ENCODE assay signal across 8 cellular contexts in genomic region chr20:45436732-45437485, GRCh38. TPM values are rescaled to one million over a fixed set of nuclear protein-coding genes. Genes with fewer than 3 reads are reported as not detected.
DNase-seq lines count a peak whose midpoint lies in the region; ATAC-seq, FAIRE-seq and TF ChIP-seq lines count a peak whose summit lies in the region.

No MANE protein-coding gene starts in this region.

- H3K36me3 ChIP-seq in endothelial cell of umbilical vein (ENCODE audit: control insufficient read depth in 2 of 2, extremely low read depth in 1 of 2, insufficient read depth in 2 of 2, low read length in 2 of 2) = no peaks in the 10 kb centered on the region

- no peaks in the 10 kb centered on the region for H3K9me3 ChIP-seq in endothelial cell of umbilical vein (replicated peaks; ENCODE audit: control insufficient read depth, insufficient read depth, low read length)

- H3K4me1 ChIP-seq in endothelial cell of umbilical vein (ENCODE audit: control insufficient read depth, extremely low read depth, insufficient read depth, low read length) = peaks cover 6% of the 10 kb centered on the region

- peak; percentile 83 for FAIRE-seq in endothelial cell of umbilical vein (lab: Jason Lieb, UNC)

- peak overlapping the region; percentile 10; the same call in 1 of the 2 replicates for H3K27ac ChIP-seq in HL-60 (replicated peaks)
- no peak overlapping the region for H3K27ac ChIP-seq in endothelial cell of umbilical vein (ENCODE audit: insufficient read depth, low read depth, low read length)

- DNase-seq in AML-193 (lab: John Stamatoyannopoulos, UW) (peak; percentile 57 to 70), HL-60 (ENCODE audit: low read depth in 1 of 2, low spot score in 1 of 2) (peak in 1 of 2 experiments; percentile 79), NK-92 (lab: John Stamatoyannopoulos, UW; ENCODE audit: unreplicated experiment) (peak; percentile 46), endothelial cell of umbilical vein (ENCODE audit: low read depth, low spot score) (peak; percentile 85), midbrain (lab: John Stamatoyannopoulos, UW) (peak; percentile 93)
- DNase-seq in activated CD8-positive, alpha-beta memory T cell treated with anti-CD3 and anti-CD28 coated beads, Interleukin-2, amount 50 U/mL, for 4 hours = peak; percentile 91
- peak; percentile 71 to 76 for DNase-seq in stimulated activated CD8-positive, alpha-beta memory T cell treated with anti-CD3 and anti-CD28 coated beads, Interleukin-15, amount 100 ng/mL, for 4 hours (ENCODE audit: low read depth in 2 of 2)

- BruUV-seq in endothelial cell of umbilical vein (replicated peaks; lab: Mats Ljungman, UMichigan) = no TSS peak

- POLR2A ChIA-PET in endothelial cell of umbilical vein (lab: Charles Lee) = interaction anchor here (0.6 to 2.2 kb wide), 6 partner anchors 13 to 334 kb away, joined by 3 to 6 read pairs (median 3); partner anchors contain the start of gene SYS1

- TF ChIP-seq CTCF in HL-60 (IDR thresholded peaks at IDR 0.05; ENCODE audit: insufficient read depth, low read length) (peak; percentile 82), endothelial cell of umbilical vein (IDR thresholded peaks at IDR 0.05; ENCODE audit: extremely low read depth in 1 of 2, insufficient read depth in 1 of 2, low read depth in 1 of 2, low read length in 2 of 2) (peak; percentile 92 to 96)

- no peaks in the 10 kb centered on the region for H3K27me3 ChIP-seq in HL-60 (ENCODE audit: insufficient read depth, poor library complexity, severe bottlenecking)
- no peaks in the 10 kb centered on the region for H3K27me3 ChIP-seq in endothelial cell of umbilical vein (ENCODE audit: control insufficient read depth in 2 of 2, insufficient read depth in 2 of 2, low read length in 2 of 2)

- CTCF ChIA-PET in endothelial cell of umbilical vein (lab: Charles Lee) = interaction anchor here (0.7 to 12.5 kb wide), 47 partner anchors 8 to 393 kb away, joined by 3 to 416 read pairs (median 7); partner anchors contain the start of genes PIGT, RBPJL, SDC4 and SYS1

- peak overlapping the region; percentile 88 for H3K4me2 ChIP-seq in endothelial cell of umbilical vein (ENCODE audit: insufficient read depth, low read length)

- dilution Hi-C loops in endothelial cell of umbilical vein (cut with MboI; ENCODE audit: extremely low pct_ligation_motif_present, low sequenced_read_pairs) = no loop called here

- no peaks in the 10 kb centered on the region for H3K9me1 ChIP-seq in endothelial cell of umbilical vein (replicated peaks; ENCODE audit: control insufficient read depth, extremely low read depth, insufficient read depth, low read length)

- intact Hi-C loops in endothelial cell of umbilical vein (cut with micrococcal nuclease) = loop anchor here (1.0 kb wide), 6 partner anchors 21 to 334 kb away; partner anchors contain the start of genes PIGT and SYS1

- TF ChIP-seq POLR2A in endothelial cell of umbilical vein (IDR thresholded peaks at IDR 0.05; ENCODE audit: low read depth, low read length) = no peak

- peak; percentile 66 for ATAC-seq in GM19035 (IDR thresholded peaks at IDR 0.05; ENCODE audit: unreplicated experiment)

- H3K4me3 ChIP-seq in HL-60 (replicated peaks; ENCODE audit: insufficient read depth, low read length) (peak overlapping the region; percentile 40), endothelial cell of umbilical vein (replicated peaks in 1 of 3; ENCODE audit: insufficient read depth in 1 of 3, low read depth in 1 of 3, low read length in 3 of 3) (peak overlapping the region; percentile 42 to 71 (median 52))

- H3K9ac ChIP-seq in endothelial cell of umbilical vein (replicated peaks; ENCODE audit: extremely low read depth, insufficient read depth, low read length) = peak overlapping the region; percentile 75

- H3K79me2 ChIP-seq in endothelial cell of umbilical vein (ENCODE audit: control insufficient read depth, insufficient read depth, low read length) = no peaks in the 10 kb centered on the region

- no peaks in the 10 kb centered on the region for H4K20me1 ChIP-seq in endothelial cell of umbilical vein (replicated peaks; ENCODE audit: control insufficient read depth, extremely low read depth, insufficient read depth, low read length)

- peak overlapping the region; percentile 86 for H2AFZ ChIP-seq in endothelial cell of umbilical vein (ENCODE audit: low read depth, low read length)

TF ChIP-seq in endothelial cell of umbilical vein, 7 proteins besides CTCF, POLR2A, EP300 and RAD21:
- TF ChIP-seq MAX (IDR thresholded peaks at IDR 0.05; ENCODE audit: insufficient read depth, insufficient read length) = no peak
- no peak for TF ChIP-seq MYC (IDR thresholded peaks at IDR 0.05; ENCODE audit: low read depth, low read length)
- TF ChIP-seq FOS (IDR thresholded peaks at IDR 0.05; ENCODE audit: borderline replicate concordance, insufficient read depth, low read length) = no peak
- TF ChIP-seq EZH2 (IDR thresholded peaks at IDR 0.05; ENCODE audit: borderline replicate concordance, low read depth, low read length, severe bottlenecking) = no peak
- TF ChIP-seq JUN (IDR thresholded peaks at IDR 0.05; ENCODE audit: borderline replicate concordance, insufficient read depth, insufficient read length, low read depth) = no peak
- TF ChIP-seq POLR2AphosphoS5 (IDR thresholded peaks at IDR 0.05; ENCODE audit: insufficient read depth, low read depth, low read length) = no peak
- TF ChIP-seq GATA2 (IDR thresholded peaks at IDR 0.05; ENCODE audit: insufficient read depth, insufficient read length, low read depth, low read length) = no peak
TF ChIP-seq in endothelial cell of umbilical vein: peak in this region for 0.

RNA-seq across cellular contexts. Expression of gene PIGT, which starts 21.0 kb away (rescaled TPM):
- total RNA-seq in endothelial cell of umbilical vein = 92.7 and 96.8 TPM in 2 replicates
- polyA plus RNA-seq in endothelial cell of umbilical vein = 143 and 162 TPM in 2 replicates
- 110 and 116 TPM in 2 replicates for polyA plus RNA-seq in endothelial cell of umbilical vein (2011; cell fraction: cytosol; rRNA removed)
- 75.5 and 86.2 TPM in 2 replicates for polyA plus RNA-seq in endothelial cell of umbilical vein (2011; cell fraction: nucleus; rRNA removed)
- 85.7 and 98.7 TPM in 2 replicates for polyA plus RNA-seq in endothelial cell of umbilical vein (2012)
- 70.6 and 79.1 TPM in 2 replicates for polyA minus RNA-seq in endothelial cell of umbilical vein
- polyA minus RNA-seq in endothelial cell of umbilical vein (2011; cell fraction: cytosol; rRNA and poly(A)+ RNA removed) = 50.8 TPM
- polyA minus RNA-seq in endothelial cell of umbilical vein (2011; cell fraction: nucleus; rRNA and poly(A)+ RNA removed) = 47.8 and 52.4 TPM in 2 replicates

RNA-seq across cellular contexts. Expression of gene DBNDD2, which starts 28.8 kb away (rescaled TPM):
- total RNA-seq in endothelial cell of umbilical vein = 15.6 and 16.3 TPM in 2 replicates
- 27.9 and 28.7 TPM in 2 replicates for polyA plus RNA-seq in endothelial cell of umbilical vein
- polyA plus RNA-seq in endothelial cell of umbilical vein (2011; cell fraction: cytosol; rRNA removed) = 19.5 and 20.9 TPM in 2 replicates
- polyA plus RNA-seq in endothelial cell of umbilical vein (2011; cell fraction: nucleus; rRNA removed) = 9.2 and 9.7 TPM in 2 replicates
- 8.6 and 12.3 TPM in 2 replicates for polyA plus RNA-seq in endothelial cell of umbilical vein (2012)
- polyA minus RNA-seq in endothelial cell of umbilical vein = 11.2 and 16.2 TPM in 2 replicates
- 1.8 TPM for polyA minus RNA-seq in endothelial cell of umbilical vein (2011; cell fraction: cytosol; rRNA and poly(A)+ RNA removed)
- 4.0 and 4.8 TPM in 2 replicates for polyA minus RNA-seq in endothelial cell of umbilical vein (2011; cell fraction: nucleus; rRNA and poly(A)+ RNA removed)

RNA-seq across cellular contexts. Expression of gene WFDC2, which starts 32.6 kb away (rescaled TPM):
- total RNA-seq in endothelial cell of umbilical vein = not detected in 2 replicates
- polyA plus RNA-seq in endothelial cell of umbilical vein = 0.22 TPM in 1 of 2 replicates, not detected in the other
- polyA plus RNA-seq in endothelial cell of umbilical vein (2011; cell fraction: cytosol; rRNA removed) = not detected in 2 replicates
- not detected in 2 replicates for polyA plus RNA-seq in endothelial cell of umbilical vein (2011; cell fraction: nucleus; rRNA removed)
- polyA plus RNA-seq in endothelial cell of umbilical vein (2012) = not detected in 2 replicates
- not detected in 2 replicates for polyA minus RNA-seq in endothelial cell of umbilical vein
- not detected for polyA minus RNA-seq in endothelial cell of umbilical vein (2011; cell fraction: cytosol; rRNA and poly(A)+ RNA removed)
- not detected in 2 replicates for polyA minus RNA-seq in endothelial cell of umbilical vein (2011; cell fraction: nucleus; rRNA and poly(A)+ RNA removed)

RNA-seq across cellular contexts. Expression of gene TP53TG5, which starts 58.8 kb away (rescaled TPM):
- not detected in 2 replicates for total RNA-seq in endothelial cell of umbilical vein
- not detected in 2 replicates for polyA plus RNA-seq in endothelial cell of umbilical vein
- polyA plus RNA-seq in endothelial cell of umbilical vein (2011; cell fraction: cytosol; rRNA removed) = not detected in 2 replicates
- polyA plus RNA-seq in endothelial cell of umbilical vein (2011; cell fraction: nucleus; rRNA removed) = not detected in 2 replicates
- polyA plus RNA-seq in endothelial cell of umbilical vein (2012) = 0.12 and 0.22 TPM in 2 replicates
- not detected in 2 replicates for polyA minus RNA-seq in endothelial cell of umbilical vein
- polyA minus RNA-seq in endothelial cell of umbilical vein (2011; cell fraction: cytosol; rRNA and poly(A)+ RNA removed) = not detected
- not detected in 2 replicates for polyA minus RNA-seq in endothelial cell of umbilical vein (2011; cell fraction: nucleus; rRNA and poly(A)+ RNA removed)
